29 cellular contexts compared by ENCODE assay signal in the genomic region with DNA sequence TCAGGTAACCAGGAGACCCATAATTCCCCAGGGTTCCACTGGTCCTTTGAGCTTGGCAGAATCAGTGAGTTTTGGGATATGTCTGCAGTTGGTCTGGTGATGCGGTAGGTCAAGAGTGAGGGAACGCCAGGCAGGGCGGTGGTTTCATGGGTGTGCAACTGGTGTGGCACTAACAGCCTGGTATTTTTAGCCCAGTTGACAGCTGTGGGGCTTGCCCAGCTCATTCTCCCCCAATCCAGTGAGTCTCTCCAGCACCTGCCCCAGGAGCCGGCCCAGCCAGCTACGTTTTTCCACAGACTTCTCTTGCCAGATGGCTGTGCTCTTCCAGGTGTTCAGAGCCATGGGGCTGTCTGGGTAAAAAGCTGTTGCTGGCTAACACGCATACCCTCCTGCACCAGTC.
DNase-seq lines count a peak whose midpoint lies in the region; ATAC-seq, FAIRE-seq and TF ChIP-seq lines count a peak whose summit lies in the region.
"Had no signal": no experiment of that assay in that cellular context is flagged by ENCODE, and none has a peak within 500 bp of the region (broad histone marks: within the 10 kb centered on the region; RNA-seq: fewer than 3 reads in every experiment).

No MANE protein-coding gene starts in this region.

- no peak overlapping the region for H2AK5ac ChIP-seq in H9 (ENCODE audit: insufficient read length, low read length)

- H3K79me1 ChIP-seq in H9 (ENCODE audit: insufficient read depth, low read depth, low read length, poor library complexity, severe bottlenecking), result no peaks in the 10 kb centered on the region

- no peak overlapping the region for H3K9ac ChIP-seq in H9 (ENCODE audit: extremely low read depth, insufficient read length, low read length)

- no peak overlapping the region for H3K4me3 ChIP-seq in small intestine (ENCODE audit: low read depth in 1 of 2, low read length in 2 of 2)
- H3K4me3 ChIP-seq: SK-N-MC had no signal

- no peaks in the 10 kb centered on the region for H3K36me3 ChIP-seq in small intestine (ENCODE audit: control insufficient read depth in 2 of 2, insufficient read depth in 2 of 2, low read length in 2 of 2)

- no peaks in the 10 kb centered on the region for H4K20me1 ChIP-seq in H9 (ENCODE audit: control insufficient read depth, insufficient read depth, insufficient read length)

- H3K18ac ChIP-seq in H9 (ENCODE audit: insufficient read length, low read depth, low read length), result no peak overlapping the region

- H2BK15ac ChIP-seq in H9 (ENCODE audit: low read depth, low read length), result no peak overlapping the region

- ATAC-seq in naive thymus-derived CD8-positive, alpha-beta T cell, result no peak
- no peak for ATAC-seq in GM18519 (IDR thresholded peaks at IDR 0.05; ENCODE audit: low FRiP score, unreplicated experiment)
- ATAC-seq: HepG2, T-helper 17 cell had no signal

- peaks cover 27 to 37% of the 10 kb centered on the region in 2 experiments for H3K9me3 Mint-ChIP-seq in H9
- H3K9me3 Mint-ChIP-seq in chondrocyte (ENCODE audit: low read depth), result peaks cover 35% of the 10 kb centered on the region
- peaks cover 7 to 61% (median 30%) of the 10 kb centered on the region in 9 donors for H3K9me3 Mint-ChIP-seq in naive thymus-derived CD8-positive, alpha-beta T cell

- H3K56ac ChIP-seq in H9 (ENCODE audit: insufficient read length, low read depth, low read length), result no peak overlapping the region

- intact Hi-C loops in posterior vena cava (cut with DNase I), result no loop called here

- no peak overlapping the region for H2BK20ac ChIP-seq in H9 (ENCODE audit: low read depth, low read length, poor library complexity, severe bottlenecking)

- no peaks in the 10 kb centered on the region for H3K23me2 ChIP-seq in H9 (ENCODE audit: insufficient read length, low read depth, low read length, poor library complexity, severe bottlenecking)

- no peak overlapping the region for H2BK5ac ChIP-seq in H9 (ENCODE audit: insufficient read length, low read length)

- H2BK12ac ChIP-seq in H9 (ENCODE audit: insufficient read length, low read depth, low read length), result no peak overlapping the region

- H3K14ac ChIP-seq in H9 (ENCODE audit: insufficient read depth, low read length), result no peak overlapping the region

- no peak for TF ChIP-seq CTCF in H9 (conservative IDR thresholded peaks at IDR 0.05)
- no peak for TF ChIP-seq CTCF in chondrocyte (IDR thresholded peaks at IDR 0.05)

- no peak overlapping the region for H4K5ac ChIP-seq in H9 (ENCODE audit: insufficient read length, low read depth, low read length)

- no peak overlapping the region for H4K8ac ChIP-seq in H9 (replicated peaks; ENCODE audit: insufficient read length, low read depth, low read length)

- no peaks in the 10 kb centered on the region for H3K27me3 ChIP-seq in H9 (ENCODE audit: insufficient read depth, low read length)
- H3K27me3 ChIP-seq in small intestine (ENCODE audit: control insufficient read depth in 2 of 2, insufficient read depth in 2 of 2, low read length in 2 of 2), result no peaks in the 10 kb centered on the region

- WGBS in H9 (ENCODE audit: extremely low coverage, insufficient read length, low lambda C conversion rate), result no CpG with 5 or more reads among the region's 6 CpGs
- WGBS in small intestine, 3 donors, result 71 to 86% (median 75%) methylated on average over 5 to 6 of the region's 6 CpGs

- POLR2A ChIA-PET in naive thymus-derived CD8-positive, alpha-beta T cell (lab: Charles Lee), result no interaction called here

- H3K27me3 Mint-ChIP-seq in H9 (ENCODE audit: low read depth) (no peaks in the 10 kb centered on the region), chondrocyte (ENCODE audit: low read depth) (no peaks in the 10 kb centered on the region)
- H3K27me3 Mint-ChIP-seq in naive thymus-derived CD8-positive, alpha-beta T cell, result no peaks in the 10 kb centered on the region
- H3K27me3 Mint-ChIP-seq: T-helper 17 cell had no signal

- H3K4me2 ChIP-seq in H9 (ENCODE audit: insufficient read depth, insufficient read length, low read length), result no peak overlapping the region

- no peak overlapping the region for H3K23ac ChIP-seq in H9 (ENCODE audit: insufficient read length, low read depth, low read length)

- no peak overlapping the region for H3T11ph ChIP-seq in H9 (ENCODE audit: low read length)

- H3K4me1 Mint-ChIP-seq in H9, result peaks cover 7 to 10% of the 10 kb centered on the region in 2 experiments; a peak in 3 of 4 replicates
- no peaks in the 10 kb centered on the region for H3K4me1 Mint-ChIP-seq in chondrocyte (ENCODE audit: low read depth)
- H3K4me1 Mint-ChIP-seq in naive thymus-derived CD8-positive, alpha-beta T cell, result no peaks in the 10 kb centered on the region
- H3K4me1 Mint-ChIP-seq: CD8-positive, alpha-beta memory T cell; T-helper 17 cell had no signal

- no peak for FAIRE-seq in small intestine (lab: Jason Lieb, UNC)
- FAIRE-seq: HepG2, RCC 7860 had no signal

- H4K91ac ChIP-seq in H9 (ENCODE audit: insufficient read length, low read depth, low read length), result no peak overlapping the region

- no peaks in the 10 kb centered on the region for H3K9me3 ChIP-seq in H9 (ENCODE audit: control insufficient read depth, low read depth, low read length)
- no peaks in the 10 kb centered on the region for H3K9me3 ChIP-seq in small intestine (ENCODE audit: control insufficient read depth, low read depth)

- H2AFZ ChIP-seq in H9 (ENCODE audit: low read length), result no peak overlapping the region

- no peak overlapping the region for H3K27ac ChIP-seq in H9 (ENCODE audit: insufficient read length, low read depth, low read length)
- no peak overlapping the region for H3K27ac ChIP-seq in small intestine (ENCODE audit: low read depth in 1 of 2, low read length in 1 of 2)
- H3K27ac ChIP-seq: HL-60, SK-N-MC had no signal

- H3K36me3 Mint-ChIP-seq in H9 (ENCODE audit: insufficient read depth in 1 of 3, low read depth in 3 of 3) (peaks cover 5 to 22% (median 14%) of the 10 kb centered on the region in 3 experiments; a peak in 6 of 7 replicates), chondrocyte (ENCODE audit: low read depth) (no peaks in the 10 kb centered on the region)
- H3K36me3 Mint-ChIP-seq in naive thymus-derived CD8-positive, alpha-beta T cell, result no peaks in the 10 kb centered on the region
- H3K36me3 Mint-ChIP-seq: CD8-positive, alpha-beta memory T cell had no signal

- no peaks in the 10 kb centered on the region for H3K79me2 ChIP-seq in H9 (ENCODE audit: insufficient read depth, low read length)

- H3K4me3 Mint-ChIP-seq in H9 (no peak overlapping the region), chondrocyte (ENCODE audit: unreplicated experiment) (no peak overlapping the region)
- H3K4me3 Mint-ChIP-seq in naive thymus-derived CD8-positive, alpha-beta T cell, result no peak overlapping the region
- H3K4me3 Mint-ChIP-seq: CD8-positive, alpha-beta memory T cell; HFFc6; T-helper 17 cell had no signal

- DNase-seq in SHP77 (lab: John Stamatoyannopoulos, UW), result peak; percentile 27 to 37
- DNase-seq in SHP77 treated with DMSO at 0.1 percent for 48 hours (lab: John Stamatoyannopoulos, UW), result no peak
- peak; percentile 17 for DNase-seq in H9
- DNase-seq in chondrocyte (ENCODE audit: low spot score), result peak; percentile 62
- DNase-seq in posterior vena cava (ENCODE audit: low spot score), result peak; percentile 35
- DNase-seq in naive thymus-derived CD8-positive, alpha-beta T cell, result no peak
- no peak for DNase-seq in small intestine
- DNase-seq: 8988T; C1 segment of cervical spinal cord; Calu3; CD8-positive, alpha-beta memory T cell; DMS79; H7; HFFc6; KBM-7; MM.1S; NCI-H1048; NCI-H1417 treated with DMSO at 0.1 percent for 48 hours; NCI-H2029; NCI-H446 treated with DMSO at 0.1 percent for 48 hours; NCI-H748 treated with DMSO at 0.1 percent for 48 hours; NK-92 treated with Interleukin-12 subunit alpha and Interleukin-12 subunit beta, amount 100 ng/mL, for 24 hours; SW 1271; T-helper 17 cell had no signal

- H3K4ac ChIP-seq in H9 (ENCODE audit: low read depth, low read length), result no peak overlapping the region

- H3K4me1 ChIP-seq in H9 (ENCODE audit: insufficient read depth, low read length) (no peaks in the 10 kb centered on the region; the same call in 1 of the 2 replicates), small intestine (ENCODE audit: control insufficient read depth in 2 of 2, insufficient read depth in 1 of 2, low read depth in 1 of 2, low read length in 1 of 2) (no peaks in the 10 kb centered on the region)

- H3K27ac Mint-ChIP-seq in H9 (no peak overlapping the region), chondrocyte (ENCODE audit: unreplicated experiment) (peak overlapping the region; percentile 50)
- H3K27ac Mint-ChIP-seq in naive thymus-derived CD8-positive, alpha-beta T cell, result no peak overlapping the region
- H3K27ac Mint-ChIP-seq: CD8-positive, alpha-beta memory T cell; HFFc6; T-helper 17 cell had no signal

- H2BK120ac ChIP-seq in H9 (ENCODE audit: low read depth, low read length, poor library complexity, severe bottlenecking), result no peak overlapping the region

Comparison
In these comparisons a context has a peak if more than half of its experiments do, and no peak if none do; other contexts are left out.
1. DNase-seq: peak in SHP77 (2 of 2), H9 (single experiment), chondrocyte (single experiment) and posterior vena cava (single experiment); none in SHP77 treated with DMSO at 0.1 percent for 48 hours (single experiment), naive thymus-derived CD8-positive, alpha-beta T cell (0 of 10) and small intestine (single experiment).